ENCODE assay signal across 12 cellular contexts in the genomic region with DNA sequence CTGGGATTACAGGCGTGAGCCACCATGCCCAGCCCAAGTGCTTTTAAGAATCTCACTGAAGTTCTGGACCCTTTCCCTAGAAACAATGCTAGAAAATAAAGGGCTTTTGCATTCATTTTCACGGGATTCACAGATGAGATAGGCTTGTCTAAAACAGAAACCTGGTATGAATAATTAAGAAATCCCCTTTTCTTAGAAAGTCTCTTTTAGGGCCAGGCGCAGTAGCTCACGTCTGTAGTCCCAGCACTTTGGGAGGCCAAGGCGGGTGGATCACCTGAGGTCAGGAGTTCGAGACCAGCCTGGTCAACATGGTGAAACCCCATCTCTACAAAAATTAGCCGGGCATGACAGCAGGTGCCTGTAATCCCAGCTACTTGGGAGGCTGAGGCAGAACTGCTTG. TPM values are rescaled to one million over a fixed set of nuclear protein-coding genes. Genes with fewer than 3 reads are reported as not detected.
"Had no signal": no experiment of that assay in that cellular context is flagged by ENCODE, and none has a peak within 500 bp of the region (broad histone marks: within the 10 kb centered on the region; RNA-seq: fewer than 3 reads in every experiment).

No MANE protein-coding gene starts in this region.

RNA-seq across cellular contexts. Expression of gene MASP2, which starts 26.4 kb away (rescaled TPM):
- total RNA-seq: kidney, left cardiac atrium, left ventricle myocardium inferior, lung, occipital lobe, pancreas, prostate gland, renal cortical epithelial cell, stomach, thoracic aorta, transverse colon, ureter had no signal
- polyA plus RNA-seq: stomach had no signal
